25 cellular contexts compared by ENCODE assay signal in genomic region chrX:105263171-105263570, GRCh38. TPM values are rescaled to one million over a fixed set of nuclear protein-coding genes. Genes with fewer than 3 reads are reported as not detected.
"Had no signal": no experiment of that assay in that cellular context is flagged by ENCODE, and none has a peak within 500 bp of the region (broad histone marks: within the 10 kb centered on the region; RNA-seq: fewer than 3 reads in every experiment).

No MANE protein-coding gene starts in this region.

- H3K9me3 ChIP-seq: SK-N-SH had no signal

- DNase-seq: Karpas-422, KG1, MM.1S, MV-4-11, NCI-H1048, NCI-H1105, NCI-H1417, NCI-H1436 treated with DMSO at 0.1 percent for 48 hours, NCI-H1694, NCI-H187 treated with DMSO at 0.1 percent for 48 hours, NCI-H2029 treated with DMSO at 0.1 percent for 48 hours, NCI-H2171 treated with DMSO at 0.1 percent for 48 hours, NCI-H2227 treated with DMSO at 0.1 percent for 48 hours, NCI-H510A, NCI-H524 treated with DMSO at 0.1 percent for 48 hours, NCI-H69, NCI-H774, Right ventricle myocardium superior, RPMI8226, SIG-M5, SK-N-SH, SW 1271 had no signal

- H3K9me2 ChIP-seq: SK-N-SH had no signal

- H3K9ac ChIP-seq: SK-N-SH had no signal

- H3K4me2 ChIP-seq: SK-N-SH had no signal

RNA-seq across cellular contexts. Expression of gene TEX13A, which starts 42.7 kb away (rescaled TPM):
- total RNA-seq: HT-29, OCI-LY7, Right ventricle myocardium superior, SK-MEL-5 had no signal
